Comparison of ENCODE assay signal across 11 cellular contexts in genomic region chr5:172035039-172035438, GRCh38. TPM values are rescaled to one million over a fixed set of nuclear protein-coding genes. Genes with fewer than 3 reads are reported as not detected.
DNase-seq lines count a peak whose midpoint lies in the region; ATAC-seq, FAIRE-seq and TF ChIP-seq lines count a peak whose summit lies in the region.
"Had no signal": no experiment of that assay in that cellular context is flagged by ENCODE, and none has a peak within 500 bp of the region (broad histone marks: within the 10 kb centered on the region; RNA-seq: fewer than 3 reads in every experiment).

No MANE protein-coding gene starts in this region.

- no peak for TF ChIP-seq CTCF in GM13977 (IDR thresholded peaks at IDR 0.05; ENCODE audit: extremely low read depth, insufficient read depth, missing control alignments)

- ATAC-seq in HG02973 (IDR thresholded peaks at IDR 0.05; ENCODE audit: unreplicated experiment), result peak; percentile 93
- ATAC-seq in activated T-helper 17 cell treated with anti-CD3 and anti-CD28 coated beads, Interleukin-2, amount 50 U/mL, for 72 hours (replicated peaks), result peak; percentile 96
- ATAC-seq in natural killer cell treated with Interleukin-12 subunit alpha and Interleukin-12 subunit beta and Interleukin-15 and Interleukin-18, amount 100 ng/mL, for 72 hours, result no peak

- peaks cover 15% of the 10 kb centered on the region for H3K4me1 Mint-ChIP-seq in activated T-helper 17 cell treated with anti-CD3 and anti-CD28 coated beads, Interleukin-2, amount 50 U/mL, for 72 hours
- peaks cover 0 to 8% of the 10 kb centered on the region in 2 donors for H3K4me1 Mint-ChIP-seq in natural killer cell treated with Interleukin-12 subunit alpha and Interleukin-12 subunit beta and Interleukin-15 and Interleukin-18, amount 100 ng/mL, for 72 hours (ENCODE audit: low read depth in 2 of 2)

- H3K36me3 Mint-ChIP-seq in activated T-helper 17 cell treated with anti-CD3 and anti-CD28 coated beads, Interleukin-2, amount 50 U/mL, for 72 hours (ENCODE audit: low read depth), result no peaks in the 10 kb centered on the region
- peaks cover 8% of the 10 kb centered on the region for H3K36me3 Mint-ChIP-seq in natural killer cell treated with Interleukin-12 subunit alpha and Interleukin-12 subunit beta and Interleukin-15 and Interleukin-18, amount 100 ng/mL, for 72 hours

- peaks cover 4% of the 10 kb centered on the region for H3K9me3 Mint-ChIP-seq in activated T-helper 17 cell treated with anti-CD3 and anti-CD28 coated beads, Interleukin-2, amount 50 U/mL, for 72 hours
- H3K9me3 Mint-ChIP-seq in natural killer cell treated with Interleukin-12 subunit alpha and Interleukin-12 subunit beta and Interleukin-15 and Interleukin-18, amount 100 ng/mL, for 72 hours, result no peaks in the 10 kb centered on the region

- FAIRE-seq in GM19239 (lab: Jason Lieb, UNC), result peak; percentile 65

- H3K27ac Mint-ChIP-seq in activated T-helper 17 cell treated with anti-CD3 and anti-CD28 coated beads, Interleukin-2, amount 50 U/mL, for 72 hours, result peak overlapping the region; percentile 0
- H3K27ac Mint-ChIP-seq in natural killer cell treated with Interleukin-12 subunit alpha and Interleukin-12 subunit beta and Interleukin-15 and Interleukin-18, amount 100 ng/mL, for 72 hours, result peak overlapping the region in 1 of 2 donors; percentile 15
- H3K27ac Mint-ChIP-seq: stimulated activated naive CD8-positive, alpha-beta T cell treated with anti-CD3 and anti-CD28 coated beads, Interleukin-15, Interleukin-2, amounts not matched to agents 100 ng/mL and 50 ng/mL, for 24 hours had no signal

- H3K27me3 Mint-ChIP-seq in activated T-helper 17 cell treated with anti-CD3 and anti-CD28 coated beads, Interleukin-2, amount 50 U/mL, for 72 hours, result no peaks in the 10 kb centered on the region
- H3K27me3 Mint-ChIP-seq in natural killer cell treated with Interleukin-12 subunit alpha and Interleukin-12 subunit beta and Interleukin-15 and Interleukin-18, amount 100 ng/mL, for 72 hours, result no peaks in the 10 kb centered on the region
- H3K27me3 Mint-ChIP-seq: stimulated activated naive CD8-positive, alpha-beta T cell treated with anti-CD3 and anti-CD28 coated beads, Interleukin-15, Interleukin-2, amounts not matched to agents 100 ng/mL and 50 ng/mL, for 24 hours had no signal

- DNase-seq in GM13977 (ENCODE audit: low spot score) (peak; percentile 49), GM19239 (ENCODE audit: insufficient read length, low spot score) (peak; percentile 26), DMS79 (lab: John Stamatoyannopoulos, UW) (no peak), NCI-H1417 (lab: John Stamatoyannopoulos, UW) (no peak), NCI-H1694 (lab: John Stamatoyannopoulos, UW) (no peak)
- DNase-seq in natural killer cell treated with Interleukin-12 subunit alpha and Interleukin-12 subunit beta and Interleukin-15 and Interleukin-18, amount 100 ng/mL, for 72 hours (ENCODE audit: low spot score), result no peak
- DNase-seq: DMS53, GM23248 had no signal

- H3K4me3 Mint-ChIP-seq in activated T-helper 17 cell treated with anti-CD3 and anti-CD28 coated beads, Interleukin-2, amount 50 U/mL, for 72 hours, result peak overlapping the region; percentile 37
- H3K4me3 Mint-ChIP-seq in natural killer cell treated with Interleukin-12 subunit alpha and Interleukin-12 subunit beta and Interleukin-15 and Interleukin-18, amount 100 ng/mL, for 72 hours, result no peak overlapping the region
- H3K4me3 Mint-ChIP-seq: stimulated activated naive CD8-positive, alpha-beta T cell treated with anti-CD3 and anti-CD28 coated beads, Interleukin-15, Interleukin-2, amounts not matched to agents 100 ng/mL and 50 ng/mL, for 24 hours had no signal

- in situ Hi-C loops in GM13977 (cut with MboI; ENCODE audit: low pct_unique_long_range_greater_than_20kb, low sequenced_read_pairs, unreplicated experiment), result loop anchor here (25.0 kb wide), 2 partner anchors 423 to 623 kb away; partner anchors contain the start of gene FGF18

RNA-seq across cellular contexts. Expression of gene FBXW11, which starts 28.6 kb away (rescaled TPM):
- 10 to 100 TPM; 48.1 to 51.4 TPM for total RNA-seq in activated T-helper 17 cell treated with anti-CD3 and anti-CD28 coated beads, Interleukin-2, amount 50 U/mL, for 72 hours
- 10 to 100 TPM; 47.3 to 54.8 TPM for total RNA-seq in natural killer cell treated with Interleukin-12 subunit alpha and Interleukin-12 subunit beta and Interleukin-15 and Interleukin-18, amount 100 ng/mL, for 72 hours

Comparison
In these comparisons a context has a peak if more than half of its experiments do, and no peak if none do; other contexts are left out.
1. DNase-seq: peak in GM13977 (single experiment) and GM19239 (single experiment); none in natural killer cell treated with Interleukin-12 subunit alpha and Interleukin-12 subunit beta and Interleukin-15 and Interleukin-18, amount 100 ng/mL, for 72 hours (single experiment), DMS79 (single experiment), NCI-H1417 (0 of 3) and NCI-H1694 (single experiment).
2. ATAC-seq: peak in HG02973 (single experiment) and activated T-helper 17 cell treated with anti-CD3 and anti-CD28 coated beads, Interleukin-2, amount 50 U/mL, for 72 hours (single experiment); none in natural killer cell treated with Interleukin-12 subunit alpha and Interleukin-12 subunit beta and Interleukin-15 and Interleukin-18, amount 100 ng/mL, for 72 hours (0 of 2).